Comparison of ENCODE assay signal across 31 cellular contexts in the genomic region with DNA sequence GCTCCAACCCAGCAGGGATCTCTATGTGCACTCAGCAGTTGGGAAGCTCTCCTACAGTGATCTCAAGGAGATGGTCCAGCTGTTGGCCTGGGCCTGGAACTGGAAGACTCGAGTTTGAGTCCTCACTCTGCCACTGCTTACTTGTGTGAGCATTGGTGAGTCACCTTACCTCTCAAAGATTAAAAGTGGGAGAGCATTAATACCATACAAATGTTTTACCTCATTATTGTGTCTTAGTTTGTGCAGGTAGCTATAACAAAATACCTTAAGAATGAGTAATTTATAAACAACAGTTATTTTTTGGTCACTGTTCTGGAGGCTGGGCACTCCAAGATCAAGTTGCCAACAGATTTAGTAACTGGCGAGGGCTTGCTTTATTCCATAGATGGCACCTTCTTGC.
"Had no signal": no experiment of that assay in that cellular context is flagged by ENCODE, and none has a peak within 500 bp of the region (broad histone marks: within the 10 kb centered on the region; RNA-seq: fewer than 3 reads in every experiment).

No MANE protein-coding gene starts in this region.

- ATAC-seq: activated CD4-positive, alpha-beta T cell treated with anti-CD3 and anti-CD28 coated beads for 36 hours; activated CD8-positive, alpha-beta memory T cell treated with anti-CD3 and anti-CD28 coated beads, Interleukin-2, amount 10 ng/mL, durations not matched to agents 7 days and 5 days; activated CD8-positive, alpha-beta T cell treated with anti-CD3 and anti-CD28 coated beads, Interleukin-2, amount 10 ng/mL, durations not matched to agents 7 days and 5 days; activated naive CD8-positive, alpha-beta T cell treated with anti-CD3 and anti-CD28 coated beads, Interleukin-2, amount 50 U/mL, for 24 hours; body of pancreas; heart left ventricle; T-helper 17 cell had no signal

- FAIRE-seq: endometrium, endothelial cell of umbilical vein, frontal cortex had no signal

- H3K36me3 ChIP-seq: adrenal gland, cardiac muscle cell, colonic mucosa, esophagus squamous epithelium, heart left ventricle, WERI-Rb-1 had no signal

- DNase-seq: activated B cell treated with CpG ODN at 0.5 μM for 24 hours; activated CD4-positive, alpha-beta memory T cell treated with anti-CD3 and anti-CD28 coated beads for 36 hours; activated CD4-positive, alpha-beta T cell treated with anti-CD3 and anti-CD28 coated beads for 36 hours; activated CD4-positive, alpha-beta T cell treated with anti-CD3 and anti-CD28 coated beads, Interleukin-2, amount 10 ng/mL, durations not matched to agents 24 days and 14 days; activated CD4-positive, CD25-positive, alpha-beta regulatory T cell treated with anti-CD3 and anti-CD28 coated beads, Interleukin-2, amount 50 U/mL, for 72 hours; activated CD8-positive, alpha-beta memory T cell treated with anti-CD3 and anti-CD28 coated beads, Interleukin-2, amount 10 ng/mL, durations not matched to agents 7 days and 5 days; activated CD8-positive, alpha-beta memory T cell treated with anti-CD3 and anti-CD28 coated beads, Interleukin-2, amount 50 U/mL, for 4 hours; activated CD8-positive, alpha-beta T cell treated with anti-CD3 and anti-CD28 coated beads, Interleukin-2, amount 10 ng/mL, durations not matched to agents 7 days and 5 days; activated effector memory CD4-positive, alpha-beta T cell treated with anti-CD3 and anti-CD28 coated beads, Interleukin-2, amount 50 U/mL, for 16 hours; activated naive CD4-positive, alpha-beta T cell treated with anti-CD3 and anti-CD28 coated beads for 36 hours; activated naive CD8-positive, alpha-beta T cell treated with anti-CD3 and anti-CD28 coated beads for 36 hours; activated naive CD8-positive, alpha-beta T cell treated with anti-CD3 and anti-CD28 coated beads, Interleukin-2, amount 50 U/mL, for 24 hours; activated T-cell treated with anti-CD3 and anti-CD28 coated beads, Interleukin-2, amount 50 U/mL, for 1 hour; activated T-cell treated with anti-CD3 and anti-CD28 coated beads, Interleukin-2, amount 50 U/mL, for 48 hours; adrenal gland; amygdala; aorta; body of pancreas; colonic mucosa; effector CD8-positive, alpha-beta T cell; esophagus squamous epithelium; heart left ventricle; T-helper 1 cell; T-helper 17 cell; T1000; WERI-Rb-1 had no signal

- H3K4me3 ChIP-seq: adrenal gland, body of pancreas, cardiac muscle cell, colonic mucosa, esophagus squamous epithelium, heart left ventricle had no signal

- H3K9me3 ChIP-seq: adrenal gland, body of pancreas, colonic mucosa, esophagus squamous epithelium had no signal

- H3K4me1 ChIP-seq: body of pancreas, colonic mucosa, heart left ventricle had no signal

- H3K27me3 ChIP-seq: adrenal gland, body of pancreas, cardiac muscle cell, colonic mucosa, esophagus squamous epithelium, heart left ventricle had no signal

- H3K27ac ChIP-seq: adrenal gland, body of pancreas, cardiac muscle cell, colonic mucosa, epithelial cell of prostate, esophagus squamous epithelium, heart left ventricle, WERI-Rb-1 had no signal
